In the genomic region with DNA sequence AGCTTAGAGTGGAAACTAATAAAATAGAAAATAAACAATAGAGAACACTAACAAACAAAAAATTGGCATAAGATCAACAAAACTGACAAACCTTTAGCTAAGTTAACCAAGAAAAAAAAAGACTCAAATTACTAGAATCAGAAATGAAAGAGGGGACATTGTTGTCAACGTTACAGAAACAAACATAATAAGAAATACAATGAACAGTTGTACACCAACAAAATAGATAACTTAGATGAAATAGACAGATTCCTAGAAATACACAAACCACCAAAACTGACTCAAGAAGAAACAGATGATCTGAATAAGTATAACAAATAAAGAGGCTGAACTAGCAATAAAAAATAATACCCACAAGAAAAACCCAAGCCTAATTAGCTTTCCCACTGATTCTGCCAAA, we compare ENCODE assay signal across 30 cellular contexts. TPM values are rescaled to one million over a fixed set of nuclear protein-coding genes. Genes with fewer than 3 reads are reported as not detected.
DNase-seq lines count a peak whose midpoint lies in the region; ATAC-seq and TF ChIP-seq lines count a peak whose summit lies in the region.
"Had no signal": no experiment of that assay in that cellular context is flagged by ENCODE, and none has a peak within 500 bp of the region (broad histone marks: within the 10 kb centered on the region; RNA-seq: fewer than 3 reads in every experiment).

No MANE protein-coding gene starts in this region.

- TF ChIP-seq CTCF in nephron progenitor cell (IDR thresholded peaks at IDR 0.05): no peak

- no peak overlapping the region for H2AFZ ChIP-seq in mesenchymal stem cell (ENCODE audit: low read depth, low read length)

- no peak overlapping the region for H3K4me3 ChIP-seq in mesenchymal stem cell (ENCODE audit: insufficient read depth in 1 of 2, low read depth in 1 of 2, low read length in 2 of 2)
- H3K4me3 ChIP-seq: BLaER1, colonic mucosa, esophagus muscularis mucosa, HAP-1, right lobe of liver, SJCRH30, thoracic aorta had no signal

- CTCF ChIA-PET in activated naive CD4-positive, alpha-beta T cell treated with anti-CD3 and anti-CD28 coated beads for 36 hours (lab: Charles Lee): interaction anchor here (0.6 to 3.3 kb wide), 5 partner anchors 10 to 211 kb away, joined by 3 to 16 read pairs (median 5); no protein-coding TSS in a partner anchor

- no peak overlapping the region for H3K14ac ChIP-seq in mesenchymal stem cell (ENCODE audit: low read length in 2 of 2)

- no peak overlapping the region for H3K4me3 Mint-ChIP-seq in activated naive CD4-positive, alpha-beta T cell treated with anti-CD3 and anti-CD28 coated beads for 36 hours
- H3K4me3 Mint-ChIP-seq in T-helper 17 cell: no peak overlapping the region
- H3K4me3 Mint-ChIP-seq in activated naive CD8-positive, alpha-beta T cell treated with anti-CD3 and anti-CD28 coated beads, Interleukin-2, amount 50 U/mL, for 24 hours: peak overlapping the region; percentile 0
- peak overlapping the region; percentile 38 for H3K4me3 Mint-ChIP-seq in stimulated activated effector memory CD8-positive, alpha-beta T cell treated with anti-CD3 and anti-CD28 coated beads, Interleukin-12 subunit alpha, Interleukin-12 subunit beta, amount 100 ng/mL, for 72 hours
- H3K4me3 Mint-ChIP-seq in nephron progenitor cell: no peak overlapping the region

- peaks cover 51% of the 10 kb centered on the region for H3K4me1 Mint-ChIP-seq in activated naive CD4-positive, alpha-beta T cell treated with anti-CD3 and anti-CD28 coated beads for 36 hours (ENCODE audit: low read depth)
- H3K4me1 Mint-ChIP-seq in T-helper 17 cell (peaks cover 48% of the 10 kb centered on the region), nephron progenitor cell (no peaks in the 10 kb centered on the region)
- H3K4me1 Mint-ChIP-seq in activated naive CD8-positive, alpha-beta T cell treated with anti-CD3 and anti-CD28 coated beads, Interleukin-2, amount 50 U/mL, for 24 hours: peaks cover 62% of the 10 kb centered on the region
- peaks cover 62% of the 10 kb centered on the region for H3K4me1 Mint-ChIP-seq in stimulated activated effector memory CD8-positive, alpha-beta T cell treated with anti-CD3 and anti-CD28 coated beads, Interleukin-12 subunit alpha, Interleukin-12 subunit beta, amount 100 ng/mL, for 72 hours

- H2BK12ac ChIP-seq in mesenchymal stem cell (ENCODE audit: low read length in 2 of 2): no peak overlapping the region

- no CpG with 5 or more reads among the region's 1 CpG for WGBS in mesenchymal stem cell

- H3K27ac ChIP-seq in mesenchymal stem cell (ENCODE audit: low read length, poor library complexity, severe bottlenecking): no peak overlapping the region
- H3K27ac ChIP-seq: BLaER1, colonic mucosa, esophagus muscularis mucosa, right lobe of liver, SJCRH30, thoracic aorta had no signal

- H3K4me2 ChIP-seq in mesenchymal stem cell (ENCODE audit: low read length, poor library complexity, severe bottlenecking): no peak overlapping the region
- H3K4me2 ChIP-seq: BLaER1 had no signal

- H3K27me3 ChIP-seq in mesenchymal stem cell (ENCODE audit: control insufficient read depth in 1 of 2, insufficient read depth in 1 of 2, low read length in 2 of 2): peaks cover 23 to 34% of the 10 kb centered on the region in 2 experiments
- H3K27me3 ChIP-seq: BLaER1, colonic mucosa, right lobe of liver, SJCRH30 had no signal

- no peaks in the 10 kb centered on the region for H3K36me3 Mint-ChIP-seq in activated naive CD4-positive, alpha-beta T cell treated with anti-CD3 and anti-CD28 coated beads, Interleukin-2, amount 50 U/mL, for 72 hours
- no peaks in the 10 kb centered on the region for H3K36me3 Mint-ChIP-seq in activated naive CD4-positive, alpha-beta T cell treated with anti-CD3 and anti-CD28 coated beads for 36 hours (ENCODE audit: low read depth)
- H3K36me3 Mint-ChIP-seq in T-helper 17 cell (ENCODE audit: low read depth) (no peaks in the 10 kb centered on the region), nephron progenitor cell (ENCODE audit: low read depth) (no peaks in the 10 kb centered on the region)
- H3K36me3 Mint-ChIP-seq in activated naive CD8-positive, alpha-beta T cell treated with anti-CD3 and anti-CD28 coated beads, Interleukin-2, amount 50 U/mL, for 24 hours (ENCODE audit: low read depth): no peaks in the 10 kb centered on the region
- peaks cover 15% of the 10 kb centered on the region for H3K36me3 Mint-ChIP-seq in stimulated activated effector memory CD8-positive, alpha-beta T cell treated with anti-CD3 and anti-CD28 coated beads, Interleukin-12 subunit alpha, Interleukin-12 subunit beta, amount 100 ng/mL, for 72 hours

- no peaks in the 10 kb centered on the region for H3K36me3 ChIP-seq in mesenchymal stem cell (ENCODE audit: control insufficient read depth in 1 of 2, insufficient read depth in 2 of 2, low read depth in 1 of 2, low read length in 2 of 2)
- H3K36me3 ChIP-seq: BLaER1, colonic mucosa, esophagus muscularis mucosa, HAP-1, right lobe of liver, SJCRH30, thoracic aorta had no signal

- no peaks in the 10 kb centered on the region for H3K27me3 Mint-ChIP-seq in activated naive CD4-positive, alpha-beta T cell treated with anti-CD3 and anti-CD28 coated beads for 36 hours (ENCODE audit: low read depth)
- H3K27me3 Mint-ChIP-seq in T-helper 17 cell (no peaks in the 10 kb centered on the region), nephron progenitor cell (ENCODE audit: low read depth, poor library complexity) (peaks cover 37% of the 10 kb centered on the region)
- no peaks in the 10 kb centered on the region for H3K27me3 Mint-ChIP-seq in activated naive CD8-positive, alpha-beta T cell treated with anti-CD3 and anti-CD28 coated beads, Interleukin-2, amount 50 U/mL, for 24 hours

- no peak overlapping the region for H3K9ac ChIP-seq in mesenchymal stem cell (ENCODE audit: low read length)
- H3K9ac ChIP-seq: BLaER1 had no signal

- H3K9me3 Mint-ChIP-seq in activated naive CD4-positive, alpha-beta T cell treated with anti-CD3 and anti-CD28 coated beads, Interleukin-2, amount 50 U/mL, for 72 hours: no peaks in the 10 kb centered on the region
- no peaks in the 10 kb centered on the region for H3K9me3 Mint-ChIP-seq in activated naive CD4-positive, alpha-beta T cell treated with anti-CD3 and anti-CD28 coated beads for 36 hours
- no peaks in the 10 kb centered on the region for H3K9me3 Mint-ChIP-seq in activated naive CD8-positive, alpha-beta T cell treated with anti-CD3 and anti-CD28 coated beads, Interleukin-2, amount 50 U/mL, for 24 hours
- H3K9me3 Mint-ChIP-seq in stimulated activated effector memory CD8-positive, alpha-beta T cell treated with anti-CD3 and anti-CD28 coated beads, Interleukin-12 subunit alpha, Interleukin-12 subunit beta, amount 100 ng/mL, for 72 hours: no peaks in the 10 kb centered on the region
- H3K9me3 Mint-ChIP-seq in nephron progenitor cell: no peaks in the 10 kb centered on the region

- DNase-seq in activated naive CD4-positive, alpha-beta T cell treated with anti-CD3 and anti-CD28 coated beads, Interleukin-2, amount 50 U/mL, for 72 hours (ENCODE audit: low spot score in 2 of 2): no peak
- DNase-seq in activated naive CD4-positive, alpha-beta T cell treated with anti-CD3 and anti-CD28 coated beads for 36 hours: no peak
- DNase-seq in T-helper 17 cell (no peak), nephron progenitor cell (no peak), mesenchymal stem cell (no peak)
- DNase-seq in activated naive CD8-positive, alpha-beta T cell treated with anti-CD3 and anti-CD28 coated beads, Interleukin-2, amount 50 U/mL, for 24 hours: no peak
- no peak for DNase-seq in stimulated activated effector memory CD8-positive, alpha-beta T cell treated with anti-CD3 and anti-CD28 coated beads, Interleukin-12 subunit alpha, Interleukin-12 subunit beta, amount 100 ng/mL, for 72 hours (ENCODE audit: low spot score in 2 of 2)
- DNase-seq: activated gamma-delta T cell; anterior cingulate cortex; Calu3; colonic mucosa; DND-41; KG1; left cardiac atrium; NCI-H1436; NCI-H2081 treated with DMSO at 0.1 percent for 48 hours; NCI-H345; posterior cingulate gyrus; right lobe of liver; SJCRH30; stimulated activated CD4-positive, alpha-beta T cell treated with anti-CD3 and anti-CD28 coated beads, Interleukin-2, amount 100 ng/mL, for 48 hours had no signal

- peak in 1 of 2 donors; percentile 15 for ATAC-seq in activated naive CD4-positive, alpha-beta T cell treated with anti-CD3 and anti-CD28 coated beads, Interleukin-2, amount 50 U/mL, for 72 hours
- ATAC-seq in T-helper 17 cell: no peak
- ATAC-seq in activated naive CD8-positive, alpha-beta T cell treated with anti-CD3 and anti-CD28 coated beads, Interleukin-2, amount 50 U/mL, for 24 hours: no peak
- peak; percentile 47 for ATAC-seq in stimulated activated effector memory CD8-positive, alpha-beta T cell treated with anti-CD3 and anti-CD28 coated beads, Interleukin-12 subunit alpha, Interleukin-12 subunit beta, amount 100 ng/mL, for 72 hours
- no peak for ATAC-seq in GM21360 (IDR thresholded peaks at IDR 0.05; ENCODE audit: unreplicated experiment)
- ATAC-seq: activated CD4-positive, CD25-positive, alpha-beta regulatory T cell treated with anti-CD3 and anti-CD28 coated beads, Interleukin-2, amount 50 U/mL, for 24 hours; left cardiac atrium; right lobe of liver had no signal

- no peak overlapping the region for H2AK5ac ChIP-seq in mesenchymal stem cell (ENCODE audit: low read length, severe bottlenecking)

- H3K23ac ChIP-seq in mesenchymal stem cell (ENCODE audit: low read length in 2 of 2): no peak overlapping the region

- H4K91ac ChIP-seq in mesenchymal stem cell (ENCODE audit: low read length): no peak overlapping the region

- no peak overlapping the region for H3K18ac ChIP-seq in mesenchymal stem cell (ENCODE audit: low read depth in 1 of 2, low read length in 2 of 2)

- H4K8ac ChIP-seq in mesenchymal stem cell (ENCODE audit: low read length): no peak overlapping the region

- no peak overlapping the region for H2BK5ac ChIP-seq in mesenchymal stem cell (ENCODE audit: low read depth, low read length, poor library complexity, severe bottlenecking)

- intact Hi-C loops in activated naive CD4-positive, alpha-beta T cell treated with anti-CD3 and anti-CD28 coated beads for 36 hours (cut with micrococcal nuclease): no loop called here

- no peak overlapping the region for H2BK120ac ChIP-seq in mesenchymal stem cell (ENCODE audit: low read depth, low read length)

- H3K4me1 ChIP-seq in mesenchymal stem cell (ENCODE audit: control insufficient read depth, insufficient read depth, low read depth, low read length): no peaks in the 10 kb centered on the region
- H3K4me1 ChIP-seq: BLaER1, colonic mucosa, esophagus muscularis mucosa, HAP-1, SJCRH30 had no signal

- H3K79me1 ChIP-seq in mesenchymal stem cell (replicated peaks; ENCODE audit: low read length, poor library complexity, severe bottlenecking): no peaks in the 10 kb centered on the region

- no peak overlapping the region for H3K4ac ChIP-seq in mesenchymal stem cell (ENCODE audit: low read depth in 1 of 2, low read length in 2 of 2)

- no peak overlapping the region for H2BK15ac ChIP-seq in mesenchymal stem cell (ENCODE audit: low read depth, poor library complexity, severe bottlenecking)

- H3K27ac Mint-ChIP-seq in activated naive CD4-positive, alpha-beta T cell treated with anti-CD3 and anti-CD28 coated beads, Interleukin-2, amount 50 U/mL, for 72 hours: peak overlapping the region; percentile 51 to 72
- no peak overlapping the region for H3K27ac Mint-ChIP-seq in activated naive CD4-positive, alpha-beta T cell treated with anti-CD3 and anti-CD28 coated beads for 36 hours
- H3K27ac Mint-ChIP-seq in T-helper 17 cell (peak overlapping the region; percentile 92), nephron progenitor cell (no peak overlapping the region)
- H3K27ac Mint-ChIP-seq in activated naive CD8-positive, alpha-beta T cell treated with anti-CD3 and anti-CD28 coated beads, Interleukin-2, amount 50 U/mL, for 24 hours: peak overlapping the region; percentile 32
- peak overlapping the region; percentile 81 for H3K27ac Mint-ChIP-seq in stimulated activated effector memory CD8-positive, alpha-beta T cell treated with anti-CD3 and anti-CD28 coated beads, Interleukin-12 subunit alpha, Interleukin-12 subunit beta, amount 100 ng/mL, for 72 hours

- no peaks in the 10 kb centered on the region for H3K9me3 ChIP-seq in T-helper 17 cell (ENCODE audit: control insufficient read depth, low read length, poor library complexity, severe bottlenecking)
- no peaks in the 10 kb centered on the region for H3K9me3 ChIP-seq in mesenchymal stem cell (ENCODE audit: control insufficient read depth, low read length)
- H3K9me3 ChIP-seq: BLaER1, colonic mucosa, esophagus muscularis mucosa, HAP-1, right lobe of liver, SJCRH30, thoracic aorta had no signal

RNA-seq across cellular contexts. Expression of a gene that starts 34.8 kb away (rescaled TPM):
- total RNA-seq in activated naive CD4-positive, alpha-beta T cell treated with anti-CD3 and anti-CD28 coated beads, Interleukin-2, amount 50 U/mL, for 72 hours: not detected
- not detected for total RNA-seq in activated naive CD4-positive, alpha-beta T cell treated with anti-CD3 and anti-CD28 coated beads for 36 hours
- not detected for total RNA-seq in T-helper 17 cell
- not detected for polyA plus RNA-seq in mesenchymal stem cell (2013, experiment 1 of 2)
- polyA plus RNA-seq in mesenchymal stem cell (2013, experiment 2 of 2): not detected
- total RNA-seq: left cardiac atrium, lung microvascular endothelial cell, SJCRH30 had no signal

RNA-seq across cellular contexts. Expression of a gene that starts 44.6 kb away (rescaled TPM):
- not detected for total RNA-seq in activated naive CD4-positive, alpha-beta T cell treated with anti-CD3 and anti-CD28 coated beads, Interleukin-2, amount 50 U/mL, for 72 hours
- not detected for total RNA-seq in activated naive CD4-positive, alpha-beta T cell treated with anti-CD3 and anti-CD28 coated beads for 36 hours
- under 1 TPM; 0.13 to 0.30 TPM for total RNA-seq in T-helper 17 cell
- polyA plus RNA-seq in mesenchymal stem cell (2013, experiment 1 of 2): not detected
- not detected for polyA plus RNA-seq in mesenchymal stem cell (2013, experiment 2 of 2)
- total RNA-seq: bronchial epithelial cell, Calu3, colonic mucosa, esophagus muscularis mucosa, left cardiac atrium, lung microvascular endothelial cell, mucosa of gallbladder, right lobe of liver, SJCRH30, thoracic aorta had no signal

RNA-seq across cellular contexts. Expression of a gene that starts 55.9 kb away (rescaled TPM):
- 10 to 100 TPM; 31.6 to 32.2 TPM for total RNA-seq in activated naive CD4-positive, alpha-beta T cell treated with anti-CD3 and anti-CD28 coated beads, Interleukin-2, amount 50 U/mL, for 72 hours
- 10 to 100 TPM; 11.3 to 16.1 TPM for total RNA-seq in activated naive CD4-positive, alpha-beta T cell treated with anti-CD3 and anti-CD28 coated beads for 36 hours
- 100 to 1,000 TPM; 262 to 274 TPM for total RNA-seq in T-helper 17 cell
- 0.07 TPM for polyA plus RNA-seq in mesenchymal stem cell (2013, experiment 1 of 2)
- 0.08 TPM for polyA plus RNA-seq in mesenchymal stem cell (2013, experiment 2 of 2)
- total RNA-seq: bronchial epithelial cell, lung microvascular endothelial cell, SJCRH30 had no signal

Comparison
In these comparisons a context has a peak if more than half of its experiments do, and no peak if none do; other contexts are left out.
1. H3K27ac Mint-ChIP-seq: peak in activated naive CD4-positive, alpha-beta T cell treated with anti-CD3 and anti-CD28 coated beads, Interleukin-2, amount 50 U/mL, for 72 hours (2 of 2), T-helper 17 cell (single experiment), activated naive CD8-positive, alpha-beta T cell treated with anti-CD3 and anti-CD28 coated beads, Interleukin-2, amount 50 U/mL, for 24 hours (single experiment) and stimulated activated effector memory CD8-positive, alpha-beta T cell treated with anti-CD3 and anti-CD28 coated beads, Interleukin-12 subunit alpha, Interleukin-12 subunit beta, amount 100 ng/mL, for 72 hours (single experiment); none in activated naive CD4-positive, alpha-beta T cell treated with anti-CD3 and anti-CD28 coated beads for 36 hours (single experiment) and nephron progenitor cell (single experiment).
2. H3K4me3 Mint-ChIP-seq: peak in activated naive CD8-positive, alpha-beta T cell treated with anti-CD3 and anti-CD28 coated beads, Interleukin-2, amount 50 U/mL, for 24 hours (single experiment) and stimulated activated effector memory CD8-positive, alpha-beta T cell treated with anti-CD3 and anti-CD28 coated beads, Interleukin-12 subunit alpha, Interleukin-12 subunit beta, amount 100 ng/mL, for 72 hours (single experiment); none in activated naive CD4-positive, alpha-beta T cell treated with anti-CD3 and anti-CD28 coated beads for 36 hours (single experiment), T-helper 17 cell (single experiment) and nephron progenitor cell (single experiment).
3. RNA of a gene that starts 55.9 kb away (total RNA-seq): 262 to 274 TPM in T-helper 17 cell; 31.6 to 32.2 TPM in activated naive CD4-positive, alpha-beta T cell treated with anti-CD3 and anti-CD28 coated beads, Interleukin-2, amount 50 U/mL, for 72 hours and 11.3 to 16.1 TPM in activated naive CD4-positive, alpha-beta T cell treated with anti-CD3 and anti-CD28 coated beads for 36 hours; every median in the first group is over 4 times any median in the second.